In genomic region chr19:34879563-34879962, GRCh38 we compare ENCODE assay signal across 29 cellular contexts.
"Had no signal": no experiment of that assay in that cellular context is flagged by ENCODE, and none has a peak within 500 bp of the region (broad histone marks: within the 10 kb centered on the region; RNA-seq: fewer than 3 reads in every experiment).

No MANE protein-coding gene starts in this region.

- H3K27ac Mint-ChIP-seq: stimulated activated effector memory CD8-positive, alpha-beta T cell treated with anti-CD3 and anti-CD28 coated beads, Interleukin-12 subunit alpha, Interleukin-12 subunit beta, amount 100 ng/mL, for 72 hours; stimulated activated memory B cell treated with anti-CD40 and anti-IgM and Interleukin-4, amounts not matched to agents 10 μg/mL and 1 μg/mL and 100 μg/mL, for 72 hours; stimulated activated naive B cell treated with anti-CD40 and anti-IgM and Interleukin-4, amounts not matched to agents 10 μg/mL and 1 μg/mL and 100 μg/mL, for 72 hours; stimulated activated naive CD8-positive, alpha-beta T cell treated with anti-CD3 and anti-CD28 coated beads, Interleukin-15, amount 100 ng/mL, for 72 hours; stimulated activated naive CD8-positive, alpha-beta T cell treated with anti-CD3 and anti-CD28 coated beads, Interleukin-15, Interleukin-2, amounts not matched to agents 100 ng/mL and 50 ng/mL, for 24 hours; type B pancreatic cell had no signal

- H3K27me3 ChIP-seq: stomach, testis, thyroid gland, tibial artery, tibial nerve, upper lobe of left lung, upper lobe of right lung, uterus, vagina had no signal

- ATAC-seq: stimulated activated effector memory CD8-positive, alpha-beta T cell treated with anti-CD3 and anti-CD28 coated beads, Interleukin-12 subunit alpha, Interleukin-12 subunit beta, amount 100 ng/mL, for 72 hours; stimulated activated memory B cell treated with anti-CD40 and anti-IgM and Interleukin-4, amounts not matched to agents 10 μg/mL and 1 μg/mL and 100 μg/mL, for 72 hours; stimulated activated naive B cell treated with anti-CD40 and anti-IgM and Interleukin-4, amounts not matched to agents 10 μg/mL and 1 μg/mL and 100 μg/mL, for 72 hours; stimulated activated naive CD8-positive, alpha-beta T cell treated with anti-CD3 and anti-CD28 coated beads, Interleukin-15, amount 100 ng/mL, for 72 hours; stimulated activated naive CD8-positive, alpha-beta T cell treated with anti-CD3 and anti-CD28 coated beads, Interleukin-15, Interleukin-2, amounts not matched to agents 100 U/mL and 50 U/mL, for 24 hours; upper lobe of right lung had no signal

- H3K36me3 ChIP-seq: stomach, suprapubic skin, thoracic aorta, thyroid gland, tibial artery, tibial nerve, transverse colon, upper lobe of left lung, upper lobe of right lung, uterus, vagina had no signal

- H3K27ac ChIP-seq: stomach, suprapubic skin, testis, thoracic aorta, thyroid gland, tibial artery, tibial nerve, transverse colon, upper lobe of left lung, upper lobe of right lung, uterus, vagina had no signal

- FAIRE-seq: urothelium cell line had no signal

- DNase-seq: stimulated activated CD4-positive, alpha-beta T cell treated with anti-CD3 and anti-CD28 coated beads, Interleukin-2, amount 100 ng/mL, for 48 hours; stimulated activated CD4-positive, alpha-beta T cell treated with anti-CD3 and anti-CD28 coated beads, Interleukin-4, amount 100 ng/mL, for 1 hour; stimulated activated CD4-positive, alpha-beta T cell treated with anti-CD3 and anti-CD28 coated beads, Interleukin-4, amount 100 ng/mL, for 24 hours; stimulated activated CD4-positive, alpha-beta T cell treated with anti-CD3 and anti-CD28 coated beads, Interleukin-4, amount 100 ng/mL, for 4 hours; stimulated activated CD8-positive, alpha-beta memory T cell treated with anti-CD3 and anti-CD28 coated beads, Interleukin-4, amount 100 ng/mL, for 48 hours; stimulated activated naive B cell treated with anti-CD40 and anti-IgM and Interleukin-4, amounts not matched to agents 10 μg/mL and 1 μg/mL and 100 μg/mL, for 72 hours; stimulated activated naive CD4-positive, alpha-beta T cell; stimulated activated naive CD4-positive, alpha-beta T cell treated with Interleukin-2 at 50 U/mL for 16 hours; stimulated activated naive CD8-positive, alpha-beta T cell treated with anti-CD3 and anti-CD28 coated beads, Interleukin-15, amount 100 ng/mL, for 72 hours; stimulated activated naive CD8-positive, alpha-beta T cell treated with anti-CD3 and anti-CD28 coated beads, Interleukin-15, Interleukin-2, amounts not matched to agents 100 U/mL and 50 U/mL, for 24 hours; stomach; substantia nigra; testis; thyroid gland; tibial artery; transverse colon; trophoblast cell; upper lobe of left lung; upper lobe of right lung; uterus had no signal

- H3K9me3 ChIP-seq: testis, thoracic aorta, thyroid gland, transverse colon, upper lobe of left lung, upper lobe of right lung, uterus, vagina had no signal

- H3K4me3 Mint-ChIP-seq: stimulated activated effector memory CD8-positive, alpha-beta T cell treated with anti-CD3 and anti-CD28 coated beads, Interleukin-12 subunit alpha, Interleukin-12 subunit beta, amount 100 ng/mL, for 72 hours; stimulated activated memory B cell treated with anti-CD40 and anti-IgM and Interleukin-4, amounts not matched to agents 10 μg/mL and 1 μg/mL and 100 μg/mL, for 72 hours; stimulated activated naive B cell treated with anti-CD40 and anti-IgM and Interleukin-4, amounts not matched to agents 10 μg/mL and 1 μg/mL and 100 μg/mL, for 72 hours; stimulated activated naive CD8-positive, alpha-beta T cell treated with anti-CD3 and anti-CD28 coated beads, Interleukin-15, amount 100 ng/mL, for 72 hours; stimulated activated naive CD8-positive, alpha-beta T cell treated with anti-CD3 and anti-CD28 coated beads, Interleukin-15, Interleukin-2, amounts not matched to agents 100 ng/mL and 50 ng/mL, for 24 hours; type B pancreatic cell had no signal

- H3K36me3 Mint-ChIP-seq: stimulated activated effector memory CD8-positive, alpha-beta T cell treated with anti-CD3 and anti-CD28 coated beads, Interleukin-12 subunit alpha, Interleukin-12 subunit beta, amount 100 ng/mL, for 72 hours; type B pancreatic cell had no signal

- H3K27me3 Mint-ChIP-seq: stimulated activated naive CD8-positive, alpha-beta T cell treated with anti-CD3 and anti-CD28 coated beads, Interleukin-15, Interleukin-2, amounts not matched to agents 100 ng/mL and 50 ng/mL, for 24 hours had no signal

- H3K4me3 ChIP-seq: stomach, suprapubic skin, testis, thoracic aorta, thyroid gland, tibial artery, tibial nerve, transverse colon, upper lobe of left lung, upper lobe of right lung, uterus, vagina had no signal

- H3K4me1 Mint-ChIP-seq: stimulated activated effector memory CD8-positive, alpha-beta T cell treated with anti-CD3 and anti-CD28 coated beads, Interleukin-12 subunit alpha, Interleukin-12 subunit beta, amount 100 ng/mL, for 72 hours; stimulated activated memory B cell treated with anti-CD40 and anti-IgM and Interleukin-4, amounts not matched to agents 10 μg/mL and 1 μg/mL and 100 μg/mL, for 72 hours; stimulated activated naive B cell treated with anti-CD40 and anti-IgM and Interleukin-4, amounts not matched to agents 10 μg/mL and 1 μg/mL and 100 μg/mL, for 72 hours; stimulated activated naive CD8-positive, alpha-beta T cell treated with anti-CD3 and anti-CD28 coated beads, Interleukin-15, amount 100 ng/mL, for 72 hours had no signal

- H3K4me1 ChIP-seq: stomach, suprapubic skin, testis, thyroid gland, tibial artery, tibial nerve, transverse colon, upper lobe of left lung, upper lobe of right lung, uterus, vagina had no signal
